In the genomic region with DNA sequence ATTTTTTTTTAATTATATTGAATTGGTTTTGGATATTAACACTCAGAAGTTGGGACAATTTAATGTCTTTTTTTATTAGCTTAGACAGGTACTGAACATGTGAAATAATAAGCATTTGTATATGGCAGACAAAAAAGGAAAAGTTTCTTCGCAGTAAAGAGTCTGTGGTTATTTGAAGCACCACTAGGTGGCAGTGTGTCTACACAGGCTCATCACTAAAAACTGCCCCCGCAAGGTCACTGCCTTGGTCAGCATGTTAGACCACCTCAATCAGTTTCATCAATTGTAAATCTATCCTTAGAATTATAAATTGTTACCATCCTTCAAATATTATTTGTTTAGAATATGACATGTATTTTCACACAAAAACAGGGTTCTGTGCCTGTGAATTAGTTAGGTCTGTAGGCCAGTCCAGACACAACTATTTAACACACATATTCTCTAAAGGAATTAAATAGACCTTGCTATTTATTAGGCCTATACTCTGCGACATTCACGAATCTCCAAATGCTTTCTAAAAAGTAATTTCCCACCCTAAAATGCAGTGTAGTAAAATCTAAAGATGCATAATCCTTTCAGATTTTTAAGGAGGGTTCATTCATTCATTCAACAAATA, we compare ENCODE assay signal across 8 cellular contexts. TPM values are rescaled to one million over a fixed set of nuclear protein-coding genes. Genes with fewer than 3 reads are reported as not detected.
DNase-seq lines count a peak whose midpoint lies in the region; ATAC-seq, FAIRE-seq and TF ChIP-seq lines count a peak whose summit lies in the region.

No MANE protein-coding gene starts in this region.

- H3K27me3 ChIP-seq in HCT116 (ENCODE audit: insufficient read depth, low read length), result peaks cover 17% of the 10 kb centered on the region
- no peaks in the 10 kb centered on the region for H3K27me3 ChIP-seq in parathyroid adenoma (ENCODE audit: control insufficient read depth, insufficient read depth, low read length)

- H3K27ac ChIP-seq in HCT116 (ENCODE audit: low read depth, low read length) (no peak overlapping the region), parathyroid adenoma (no peak overlapping the region)

- H3K27ac Mint-ChIP-seq in endothelial cell (ENCODE audit: unreplicated experiment), result no peak overlapping the region

- no peak for TF ChIP-seq POLR2A in HCT116 (IDR thresholded peaks at IDR 0.05; ENCODE audit: borderline replicate concordance, extremely low read depth, insufficient read depth, insufficient read length)

- no peaks in the 10 kb centered on the region for H3K36me3 ChIP-seq in HCT116 (ENCODE audit: control insufficient read depth in 1 of 2, insufficient read depth in 2 of 2, low read length in 2 of 2)
- H3K36me3 ChIP-seq in parathyroid adenoma (ENCODE audit: control insufficient read depth, insufficient read depth, low read length), result no peaks in the 10 kb centered on the region

- no peaks in the 10 kb centered on the region for H4K20me1 ChIP-seq in HCT116 (ENCODE audit: insufficient read depth)

- RAD21 ChIA-PET in HCT116 (lab: Charles Lee; ENCODE audit: low non-redundant PET in 1 of 2, low total read pairs in 2 of 2, uncharacterized antibody in 2 of 2, unreplicated experiment in 2 of 2), result no interaction called here

- H3K9ac ChIP-seq in HCT116 (ENCODE audit: low read length) (no peak overlapping the region), parathyroid adenoma (no peak overlapping the region)

- no peaks in the 10 kb centered on the region for H3K79me2 ChIP-seq in HCT116 (ENCODE audit: insufficient read depth, low read length)
- no peaks in the 10 kb centered on the region for H3K79me2 ChIP-seq in parathyroid adenoma

- H3K4me1 ChIP-seq in HCT116 (ENCODE audit: control insufficient read depth in 1 of 2, insufficient read depth in 2 of 2, low read length in 2 of 2) (no peaks in the 10 kb centered on the region), parathyroid adenoma (no peaks in the 10 kb centered on the region)

- H2AFZ ChIP-seq in HCT116 (ENCODE audit: low read depth, low read length, poor library complexity, severe bottlenecking) (no peak overlapping the region), parathyroid adenoma (no peak overlapping the region)

- POLR2A ChIA-PET in HCT116 (lab: Charles Lee), result no interaction called here

- no peaks in the 10 kb centered on the region for H3K4me1 Mint-ChIP-seq in endothelial cell (ENCODE audit: unreplicated experiment)

- no peaks in the 10 kb centered on the region for H3K9me3 ChIP-seq in HCT116 (ENCODE audit: control insufficient read depth in 1 of 2, insufficient read depth in 1 of 2, low read depth in 1 of 2, low read length in 2 of 2)
- H3K9me3 ChIP-seq in parathyroid adenoma (ENCODE audit: control insufficient read depth, low read length), result no peaks in the 10 kb centered on the region

- H3K36me3 Mint-ChIP-seq in endothelial cell (ENCODE audit: low read depth, unreplicated experiment), result no peaks in the 10 kb centered on the region

- H3K4me2 ChIP-seq in HCT116 (ENCODE audit: low read length) (no peak overlapping the region), parathyroid adenoma (ENCODE audit: low read length) (no peak overlapping the region)

- CTCF ChIA-PET in HCT116 (lab: Charles Lee), result interaction anchor here (0.6 to 2.6 kb wide), 8 partner anchors 9 to 352 kb away, joined by 3 to 8 read pairs (median 4); no protein-coding TSS in a partner anchor

- intact Hi-C loops in HCT116 (cut with micrococcal nuclease), result loop anchor here (2.0 to 5.0 kb wide), 3 partner anchors 46 to 728 kb away; no protein-coding TSS in a partner anchor

- no peaks in the 10 kb centered on the region for H3K9me3 Mint-ChIP-seq in endothelial cell (ENCODE audit: unreplicated experiment)

- TF ChIP-seq CTCF in HCT116 (IDR thresholded peaks at IDR 0.05 in 2 of 3, conservative IDR thresholded peaks at IDR 0.05 in 1 of 3; ENCODE audit: borderline replicate concordance in 1 of 3, insufficient read depth in 1 of 3, low read depth in 2 of 3, low read length in 2 of 3) (peak; percentile 80 to 98 (median 94)), endothelial cell (IDR thresholded peaks at IDR 0.05; ENCODE audit: unreplicated experiment) (peak; percentile 89), parathyroid adenoma (IDR thresholded peaks at IDR 0.05) (peak; percentile 67)

- H3K4me3 Mint-ChIP-seq in endothelial cell (ENCODE audit: unreplicated experiment), result no peak overlapping the region

- peak; percentile 78 for TF ChIP-seq RAD21 in HCT116 (IDR thresholded peaks at IDR 0.05; ENCODE audit: low read depth)

- peak; percentile 40 for FAIRE-seq in G401.6 (lab: Jason Lieb, UNC)

- H3K4me3 ChIP-seq in HCT116 (replicated peaks in 1 of 2; ENCODE audit: low read depth in 1 of 2, low read length in 2 of 2), result no peak overlapping the region
- no peak overlapping the region for H3K4me3 ChIP-seq in parathyroid adenoma (ENCODE audit: low read depth, low read length)

- no TSS peak for BruUV-seq in HCT116 (replicated peaks; lab: Mats Ljungman, UMichigan)

- DNase-seq in ACHN (peak; percentile 45), HCT116 (ENCODE audit: low read depth, low spot score) (peak; percentile 52), NCI-H2227 (lab: John Stamatoyannopoulos, UW; ENCODE audit: unreplicated experiment) (peak; percentile 21), endothelial cell (ENCODE audit: low spot score) (peak; percentile 44), NCI-H1436 (lab: John Stamatoyannopoulos, UW) (no peak)

- no peaks in the 10 kb centered on the region for H3K27me3 Mint-ChIP-seq in endothelial cell (ENCODE audit: unreplicated experiment)

- in situ Hi-C loops in ACHN (cut with HindIII; ENCODE audit: low pct_ligation_motif_present, low pct_unique_long_range_greater_than_20kb, low sequenced_read_pairs), result no loop called here

- ATAC-seq in HCT116, result peak; percentile 90
- no peak for ATAC-seq in esophagus mucosa

- no peaks in the 10 kb centered on the region for H3K9me2 ChIP-seq in HCT116 (ENCODE audit: insufficient read depth)

TF ChIP-seq in HCT116, 20 proteins besides CTCF, POLR2A, EP300 and RAD21:
- TF ChIP-seq ZFX (IDR thresholded peaks at IDR 0.05) (no peak), FOSL1 (IDR thresholded peaks at IDR 0.05; ENCODE audit: low read depth) (peak; percentile 7; the same call in 1 of the 2 replicates), CBX3 (IDR thresholded peaks at IDR 0.05; ENCODE audit: low read depth) (no peak), ELF1 (IDR thresholded peaks at IDR 0.05; ENCODE audit: borderline replicate concordance, low read depth) (no peak), JUND (IDR thresholded peaks at IDR 0.05) (no peak), YY1 (IDR thresholded peaks at IDR 0.05; ENCODE audit: extremely low read depth, insufficient replicate concordance, low read depth, low read length) (peak; percentile 15), EZH2 (IDR thresholded peaks at IDR 0.05) (no peak), CEBPB (IDR thresholded peaks at IDR 0.05; ENCODE audit: low read depth) (no peak), EZH2phosphoT487 (IDR thresholded peaks at IDR 0.05; ENCODE audit: borderline replicate concordance) (no peak), EGR1 (IDR thresholded peaks at IDR 0.05; ENCODE audit: low read depth) (0 out of 2 replicates have a peak, but pooled peaks have one; percentile 41)
- TF ChIP-seq, protein P1, sequence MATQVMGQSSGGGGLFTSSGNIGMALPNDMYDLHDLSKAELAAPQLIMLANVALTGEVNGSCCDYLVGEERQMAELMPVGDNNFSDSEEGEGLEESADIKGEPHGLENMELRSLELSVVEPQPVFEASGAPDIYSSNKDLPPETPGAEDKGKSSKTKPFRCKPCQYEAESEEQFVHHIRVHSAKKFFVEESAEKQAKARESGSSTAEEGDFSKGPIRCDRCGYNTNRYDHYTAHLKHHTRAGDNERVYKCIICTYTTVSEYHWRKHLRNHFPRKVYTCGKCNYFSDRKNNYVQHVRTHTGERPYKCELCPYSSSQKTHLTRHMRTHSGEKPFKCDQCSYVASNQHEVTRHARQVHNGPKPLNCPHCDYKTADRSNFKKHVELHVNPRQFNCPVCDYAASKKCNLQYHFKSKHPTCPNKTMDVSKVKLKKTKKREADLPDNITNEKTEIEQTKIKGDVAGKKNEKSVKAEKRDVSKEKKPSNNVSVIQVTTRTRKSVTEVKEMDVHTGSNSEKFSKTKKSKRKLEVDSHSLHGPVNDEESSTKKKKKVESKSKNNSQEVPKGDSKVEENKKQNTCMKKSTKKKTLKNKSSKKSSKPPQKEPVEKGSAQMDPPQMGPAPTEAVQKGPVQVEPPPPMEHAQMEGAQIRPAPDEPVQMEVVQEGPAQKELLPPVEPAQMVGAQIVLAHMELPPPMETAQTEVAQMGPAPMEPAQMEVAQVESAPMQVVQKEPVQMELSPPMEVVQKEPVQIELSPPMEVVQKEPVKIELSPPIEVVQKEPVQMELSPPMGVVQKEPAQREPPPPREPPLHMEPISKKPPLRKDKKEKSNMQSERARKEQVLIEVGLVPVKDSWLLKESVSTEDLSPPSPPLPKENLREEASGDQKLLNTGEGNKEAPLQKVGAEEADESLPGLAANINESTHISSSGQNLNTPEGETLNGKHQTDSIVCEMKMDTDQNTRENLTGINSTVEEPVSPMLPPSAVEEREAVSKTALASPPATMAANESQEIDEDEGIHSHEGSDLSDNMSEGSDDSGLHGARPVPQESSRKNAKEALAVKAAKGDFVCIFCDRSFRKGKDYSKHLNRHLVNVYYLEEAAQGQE (IDR thresholded peaks at IDR 0.05; ENCODE audit: low read depth), result no peak
- TF ChIP-seq, protein P2, sequence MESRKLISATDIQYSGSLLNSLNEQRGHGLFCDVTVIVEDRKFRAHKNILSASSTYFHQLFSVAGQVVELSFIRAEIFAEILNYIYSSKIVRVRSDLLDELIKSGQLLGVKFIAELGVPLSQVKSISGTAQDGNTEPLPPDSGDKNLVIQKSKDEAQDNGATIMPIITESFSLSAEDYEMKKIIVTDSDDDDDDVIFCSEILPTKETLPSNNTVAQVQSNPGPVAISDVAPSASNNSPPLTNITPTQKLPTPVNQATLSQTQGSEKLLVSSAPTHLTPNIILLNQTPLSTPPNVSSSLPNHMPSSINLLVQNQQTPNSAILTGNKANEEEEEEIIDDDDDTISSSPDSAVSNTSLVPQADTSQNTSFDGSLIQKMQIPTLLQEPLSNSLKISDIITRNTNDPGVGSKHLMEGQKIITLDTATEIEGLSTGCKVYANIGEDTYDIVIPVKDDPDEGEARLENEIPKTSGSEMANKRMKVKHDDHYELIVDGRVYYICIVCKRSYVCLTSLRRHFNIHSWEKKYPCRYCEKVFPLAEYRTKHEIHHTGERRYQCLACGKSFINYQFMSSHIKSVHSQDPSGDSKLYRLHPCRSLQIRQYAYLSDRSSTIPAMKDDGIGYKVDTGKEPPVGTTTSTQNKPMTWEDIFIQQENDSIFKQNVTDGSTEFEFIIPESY (IDR thresholded peaks at IDR 0.05; ENCODE audit: extremely low read depth, insufficient replicate concordance, low read length), result no peak

RNA-seq across cellular contexts. Expression of gene PNLIPRP3, which starts 17.0 kb away (rescaled TPM):
- total RNA-seq in HCT116 (2021; ENCODE audit: unreplicated experiment), result not detected
- not detected in 2 replicates for polyA plus RNA-seq in HCT116 (2012)
- not detected for total RNA-seq in endothelial cell (ENCODE audit: unreplicated experiment)
- 1.2 TPM for total RNA-seq in esophagus mucosa
